In genomic region chr1:36366091-36366661, GRCh38 we compare ENCODE assay signal across 8 cellular contexts. TPM values are rescaled to one million over a fixed set of nuclear protein-coding genes. Genes with fewer than 3 reads are reported as not detected.
DNase-seq lines count a peak whose midpoint lies in the region; ATAC-seq and TF ChIP-seq lines count a peak whose summit lies in the region.

No MANE protein-coding gene starts in this region.

- H3K4me3 Mint-ChIP-seq in brain, result peak overlapping the region; percentile 48 to 73 (median 68)

- H3K9me3 Mint-ChIP-seq in brain, result no peaks in the 10 kb centered on the region

- H3K9me3 ChIP-seq in right lobe of liver (no peaks in the 10 kb centered on the region), ascending aorta (no peaks in the 10 kb centered on the region)

- H3K4me1 ChIP-seq in right lobe of liver, result peaks cover 0 to 7% (median 0%) of the 10 kb centered on the region in 4 donors
- peaks cover 0 to 9% of the 10 kb centered on the region in 2 donors for H3K4me1 ChIP-seq in ascending aorta

- no peaks in the 10 kb centered on the region for H3K27me3 Mint-ChIP-seq in brain

- H3K36me3 Mint-ChIP-seq in brain, result peaks cover 41% of the 10 kb centered on the region

- peak; percentile 16 to 57 (median 42) for ATAC-seq in right lobe of liver
- no peak for ATAC-seq in HG03521 (IDR thresholded peaks at IDR 0.05; ENCODE audit: unreplicated experiment)

- peaks cover 60% of the 10 kb centered on the region for H3K4me1 Mint-ChIP-seq in brain

- intact Hi-C loops in right lobe of liver (cut with DNase I), result no loop called here
- intact Hi-C loops in ascending aorta (cut with DNase I), result no loop called here

- no peak overlapping the region for H3K4me3 ChIP-seq in right lobe of liver
- H3K4me3 ChIP-seq in ascending aorta, result no peak overlapping the region

- H3K27ac Mint-ChIP-seq in brain, result peak overlapping the region; percentile 93 to 99 (median 98)

- peak overlapping the region; percentile 27 to 42 (median 41) for H3K27ac ChIP-seq in right lobe of liver
- peak overlapping the region in 1 of 2 donors; percentile 7 for H3K27ac ChIP-seq in ascending aorta

- DNase-seq in DMS 273 treated with DMSO at 0.1 percent for 48 hours (lab: John Stamatoyannopoulos, UW) (peak; percentile 98), T follicular helper cell (ENCODE audit: low read depth) (peak; percentile 59), right lobe of liver (peak in 1 of 3 donors; percentile 36), NCI-H774 (lab: John Stamatoyannopoulos, UW) (no peak), ascending aorta (ENCODE audit: low spot score in 2 of 2) (no peak)
- peak; percentile 32 for DNase-seq in stimulated activated naive CD4-positive, alpha-beta T cell treated with Interleukin-2 at 50 U/mL for 16 hours (lab: John Stamatoyannopoulos, UW)

- H3K27me3 ChIP-seq in right lobe of liver (no peaks in the 10 kb centered on the region), ascending aorta (no peaks in the 10 kb centered on the region)

- 58% methylated on average over 15 of the region's 18 CpGs for WGBS in right lobe of liver (ENCODE audit: insufficient coverage, low coverage, low lambda C conversion rate, missing lambda C conversion rate)

- TF ChIP-seq POLR2A in right lobe of liver (IDR thresholded peaks at IDR 0.05), result no peak

- H3K36me3 ChIP-seq in right lobe of liver (peaks cover 0 to 25% (median 7%) of the 10 kb centered on the region in 4 donors), ascending aorta (peaks cover 12 to 14% of the 10 kb centered on the region in 2 donors)

- TF ChIP-seq CTCF in brain (conservative IDR thresholded peaks at IDR 0.05) (no peak), right lobe of liver (IDR thresholded peaks at IDR 0.05) (no peak), ascending aorta (IDR thresholded peaks at IDR 0.05) (no peak)

RNA-seq across cellular contexts. Expression of gene STK40, which starts 19.5 kb away (rescaled TPM):
- 30.6 TPM for polyA plus RNA-seq in brain (ENCODE audit: insufficient read depth, low read depth, low replicate concordance)
- total RNA-seq in right lobe of liver, result 10 to 100 TPM; 22.7 to 45.5 (median 29.0) TPM
- total RNA-seq in ascending aorta, result 77.0 TPM

RNA-seq across cellular contexts. Expression of gene LSM10, which starts 31.5 kb away (rescaled TPM):
- polyA plus RNA-seq in brain (ENCODE audit: insufficient read depth, low read depth, low replicate concordance), result 53.0 TPM
- total RNA-seq in right lobe of liver (10 to 100 TPM; 15.2 to 42.0 (median 22.3) TPM), ascending aorta (9.8 TPM)

RNA-seq across cellular contexts. Expression of gene EVA1B, which starts 42.7 kb away (rescaled TPM):
- polyA plus RNA-seq in brain (ENCODE audit: insufficient read depth, low read depth, low replicate concordance), result 5.2 TPM
- total RNA-seq in right lobe of liver (10 to 100 TPM in 2 of 6 experiments, 1 to 10 TPM in 4; 3.2 to 20.6 (median 5.1) TPM), ascending aorta (251 TPM)

Comparison
In these comparisons a context has a peak if more than half of its experiments do, and no peak if none do; other contexts are left out.
1. DNase-seq: peak in DMS 273 treated with DMSO at 0.1 percent for 48 hours (single experiment), T follicular helper cell (single experiment) and stimulated activated naive CD4-positive, alpha-beta T cell treated with Interleukin-2 at 50 U/mL for 16 hours (single experiment); none in NCI-H774 (single experiment) and ascending aorta (0 of 2).
2. RNA of gene EVA1B, which starts 42.7 kb away (total RNA-seq): 251 TPM in ascending aorta (single experiment); 3.2 to 20.6 TPM in right lobe of liver; every median in the first group is over 10 times any median in the second.